In genomic region chr1:35264035-35264434, GRCh38 we compare ENCODE assay signal across 12 cellular contexts.
"Had no signal": no experiment of that assay in that cellular context is flagged by ENCODE, and none has a peak within 500 bp of the region (broad histone marks: within the 10 kb centered on the region; RNA-seq: fewer than 3 reads in every experiment).

No MANE protein-coding gene starts in this region.

- H3K27ac ChIP-seq: right lobe of liver had no signal

- H3K9me3 Mint-ChIP-seq: nephron; stimulated activated naive CD8-positive, alpha-beta T cell treated with anti-CD3 and anti-CD28 coated beads, Interleukin-15, Interleukin-2, amounts not matched to agents 100 ng/mL and 50 ng/mL, for 24 hours had no signal

- H3K27me3 ChIP-seq: right lobe of liver, suprapubic skin had no signal

- H3K27ac Mint-ChIP-seq: activated naive CD8-positive, alpha-beta T cell treated with anti-CD3 and anti-CD28 coated beads, Interleukin-2, amount 10 ng/mL, durations not matched to agents 7 days and 5 days; stimulated activated naive CD8-positive, alpha-beta T cell treated with anti-CD3 and anti-CD28 coated beads, Interleukin-15, Interleukin-2, amounts not matched to agents 100 ng/mL and 50 ng/mL, for 24 hours had no signal

- H3K9me3 ChIP-seq: right lobe of liver, suprapubic skin had no signal

- H3K4me3 ChIP-seq: right lobe of liver, suprapubic skin had no signal

- H3K4me3 Mint-ChIP-seq: nephron; stimulated activated naive CD8-positive, alpha-beta T cell treated with anti-CD3 and anti-CD28 coated beads, Interleukin-15, Interleukin-2, amounts not matched to agents 100 ng/mL and 50 ng/mL, for 24 hours had no signal

- H3K36me3 ChIP-seq: right lobe of liver, suprapubic skin had no signal

- DNase-seq: activated CD4-positive, alpha-beta T cell treated with anti-CD3 and anti-CD28 coated beads, Interleukin-2, amount 50 U/mL, for 4 hours; activated CD4-positive, CD25-positive, alpha-beta regulatory T cell treated with anti-CD3 and anti-CD28 coated beads, Interleukin-2, amount 50 U/mL, for 72 hours; activated naive CD4-positive, alpha-beta T cell; activated naive CD8-positive, alpha-beta T cell treated with anti-CD3 and anti-CD28 coated beads, Interleukin-2, amount 10 ng/mL, durations not matched to agents 7 days and 5 days; activated T-cell treated with anti-CD3 and anti-CD28 coated beads for 4 hours; foreskin melanocyte; mesendoderm; occipital lobe; right lobe of liver had no signal
